Comparison of ENCODE assay signal across 1 cellular context in genomic region chr7:2838873-2839578, GRCh38.
TF ChIP-seq lines count a peak whose summit lies in the region.

No MANE protein-coding gene starts in this region.

TF ChIP-seq in IMR-90, 13 proteins besides CTCF, POLR2A, EP300 and RAD21 (continued from another document):
- TF ChIP-seq CHD1 (IDR thresholded peaks at IDR 0.05; ENCODE audit: low read depth, low read length) (no peak), NFE2L2 (IDR thresholded peaks at IDR 0.05; ENCODE audit: low read depth, low read length) (no peak), SMC3 (IDR thresholded peaks at IDR 0.05; ENCODE audit: low read depth, low read length) (no peak), CEBPB (IDR thresholded peaks at IDR 0.05; ENCODE audit: low read depth, low read length) (no peak), MXI1 (IDR thresholded peaks at IDR 0.05; ENCODE audit: borderline replicate concordance, low read depth, low read length) (no peak)
